ENCODE assay signal across 16 cellular contexts in the genomic region with DNA sequence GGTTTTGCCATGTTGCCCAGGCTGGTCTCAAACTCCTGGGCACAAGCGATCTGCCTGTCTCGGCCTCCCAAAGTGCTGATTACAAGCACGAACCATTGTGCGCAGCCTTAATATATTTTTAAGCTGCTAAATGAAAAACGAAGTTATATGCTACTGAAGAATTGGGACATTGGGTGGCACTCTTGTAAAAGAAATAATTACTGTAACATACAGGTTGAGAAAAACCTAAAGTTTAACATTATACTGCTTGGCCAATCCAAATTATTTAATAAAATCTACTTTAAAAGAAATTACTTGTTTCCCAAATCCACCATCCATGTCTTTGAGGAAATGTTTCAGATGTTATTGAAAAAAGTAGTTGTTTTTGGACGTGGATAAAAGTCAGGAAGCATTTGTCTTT. TPM values are rescaled to one million over a fixed set of nuclear protein-coding genes. Genes with fewer than 3 reads are reported as not detected.
A peak's percentile ranks its signal among the peaks of the same experiment; 100 is the strongest.
DNase-seq lines count a peak whose midpoint lies in the region; ATAC-seq, FAIRE-seq and TF ChIP-seq lines count a peak whose summit lies in the region.
"Had no signal": no experiment of that assay in that cellular context is flagged by ENCODE, and none has a peak within 500 bp of the region (broad histone marks: within the 10 kb centered on the region; RNA-seq: fewer than 3 reads in every experiment).

No MANE protein-coding gene starts in this region.

- peaks cover 8% of the 10 kb centered on the region for H3K36me3 ChIP-seq in A673 (ENCODE audit: insufficient read depth, low read length, poor library complexity, severe bottlenecking)
- no peaks in the 10 kb centered on the region for H3K36me3 ChIP-seq in GM12878 (ENCODE audit: control insufficient read depth in 2 of 2, insufficient read depth in 2 of 2, low read length in 1 of 2)
- no peaks in the 10 kb centered on the region for H3K36me3 ChIP-seq in kidney (ENCODE audit: control insufficient read depth in 1 of 2, insufficient read depth in 2 of 2, low read length in 2 of 2)
- no peaks in the 10 kb centered on the region for H3K36me3 ChIP-seq in tibial artery
- H3K36me3 ChIP-seq: BLaER1, breast epithelium had no signal

- no peaks in the 10 kb centered on the region for H4K20me1 ChIP-seq in GM12878 (ENCODE audit: control insufficient read depth, insufficient read depth)

- H3K79me2 ChIP-seq in GM12878 (ENCODE audit: control insufficient read depth, insufficient read depth, low read length), result no peaks in the 10 kb centered on the region

- H2AFZ ChIP-seq in GM12878 (ENCODE audit: control insufficient read depth, low read depth, low read length), result no peak overlapping the region

- in situ Hi-C loops in GM12878 (cut with MboI), result no loop called here

- peaks cover 22% of the 10 kb centered on the region for H3K9me3 Mint-ChIP-seq in HFFc6
- H3K9me3 Mint-ChIP-seq in natural killer cell treated with Interleukin-12 subunit alpha and Interleukin-12 subunit beta and Interleukin-15 and Interleukin-18, amount 100 ng/mL, for 72 hours, result peaks cover 9% of the 10 kb centered on the region

- peaks cover 27% of the 10 kb centered on the region for H3K36me3 Mint-ChIP-seq in HFFc6 (ENCODE audit: low read depth)
- H3K36me3 Mint-ChIP-seq in natural killer cell treated with Interleukin-12 subunit alpha and Interleukin-12 subunit beta and Interleukin-15 and Interleukin-18, amount 100 ng/mL, for 72 hours, result peaks cover 19% of the 10 kb centered on the region

- BruUV-seq in A673 (replicated peaks; lab: Mats Ljungman, UMichigan) (no TSS peak), GM12878 (replicated peaks; lab: Mats Ljungman, UMichigan) (no TSS peak)

- TF ChIP-seq CTCF in A673 (conservative IDR thresholded peaks at IDR 0.05; ENCODE audit: low read depth, low read length), result peak; percentile 49
- peak; percentile 20; the same call in 1 of the 2 replicates for TF ChIP-seq CTCF in HFFc6 (IDR thresholded peaks at IDR 0.05)
- TF ChIP-seq CTCF in GM12878 (IDR thresholded peaks at IDR 0.05 in 2 of 3, conservative IDR thresholded peaks at IDR 0.05 in 1 of 3; ENCODE audit: control insufficient read depth in 2 of 3, extremely low read depth in 1 of 3, insufficient read depth in 1 of 3, low read depth in 3 of 3, low read length in 3 of 3), result no peak; a peak in 1 of 6 replicates
- TF ChIP-seq CTCF in kidney (IDR thresholded peaks at IDR 0.05; ENCODE audit: borderline replicate concordance, extremely low read depth, insufficient read depth), result peak; percentile 21
- no peak for TF ChIP-seq CTCF in tibial artery (IDR thresholded peaks at IDR 0.05)

- intact Hi-C loops in A673 (cut with micrococcal nuclease; ENCODE audit: unreplicated experiment), result loop anchor here (2.0 kb wide), 1 partner anchor 101 kb away; no protein-coding TSS in a partner anchor
- intact Hi-C loops in GM12878 (cut with micrococcal nuclease; ENCODE audit: unreplicated experiment), result loop anchor here (2.0 kb wide), 1 partner anchor 101 kb away; no protein-coding TSS in a partner anchor
- intact Hi-C loops in kidney (cut with DNase I), result no loop called here
- intact Hi-C loops in tibial artery (cut with DNase I; ENCODE audit: low total_unique reads), result loop anchor here (10.0 kb wide), 1 partner anchor 105 kb away; no protein-coding TSS in a partner anchor

- 0 out of 2 replicates have a peak, but pooled peaks have one; percentile 16 for TF ChIP-seq RAD21 in GM12878 (IDR thresholded peaks at IDR 0.05; ENCODE audit: insufficient read depth, low read depth, low read length)

- TF ChIP-seq EP300 in GM12878 (IDR thresholded peaks at IDR 0.05; ENCODE audit: borderline replicate concordance in 1 of 2, control insufficient read depth in 1 of 2, low read depth in 2 of 2, low read length in 2 of 2), result no peak

- no peak overlapping the region for H3K27ac Mint-ChIP-seq in HFFc6
- no peak overlapping the region for H3K27ac Mint-ChIP-seq in natural killer cell treated with Interleukin-12 subunit alpha and Interleukin-12 subunit beta and Interleukin-15 and Interleukin-18, amount 100 ng/mL, for 72 hours
- H3K27ac Mint-ChIP-seq: activated CD4-positive, alpha-beta memory T cell treated with anti-CD3 and anti-CD28 coated beads for 36 hours had no signal

- RAD21 ChIA-PET in GM12878 (lab: Charles Lee; ENCODE audit: unreplicated experiment), result interaction anchor here (0.7 to 1.8 kb wide), 2 partner anchors 102 to 274 kb away, joined by 3 to 7 read pairs; no protein-coding TSS in a partner anchor

- no peaks in the 10 kb centered on the region for H3K27me3 ChIP-seq in A673 (replicated peaks; ENCODE audit: insufficient read depth, low read depth, low read length, poor library complexity)
- H3K27me3 ChIP-seq in GM12878 (replicated peaks in 1 of 2; ENCODE audit: control insufficient read depth in 2 of 2, insufficient read depth in 2 of 2, low read length in 1 of 2), result no peaks in the 10 kb centered on the region
- no peaks in the 10 kb centered on the region for H3K27me3 ChIP-seq in tibial artery
- H3K27me3 ChIP-seq: BLaER1, breast epithelium had no signal

- SMC1A ChIA-PET in GM12878 (lab: Charles Lee; ENCODE audit: uncharacterized antibody, unreplicated experiment), result interaction anchor here (1.9 kb wide), 1 partner anchor 102 kb away, joined by 6 read pairs; no protein-coding TSS in a partner anchor

- ATAC-seq in GM12878 (no peak), GM19324 (IDR thresholded peaks at IDR 0.05; ENCODE audit: low FRiP score, unreplicated experiment) (no peak), HG03135 (IDR thresholded peaks at IDR 0.05; ENCODE audit: unreplicated experiment) (no peak)
- no peak for ATAC-seq in natural killer cell treated with Interleukin-12 subunit alpha and Interleukin-12 subunit beta and Interleukin-15 and Interleukin-18, amount 100 ng/mL, for 72 hours

- H3K27ac ChIP-seq in A673 (ENCODE audit: low read depth, low read length, poor library complexity, severe bottlenecking) (no peak overlapping the region), GM12878 (ENCODE audit: control insufficient read depth, insufficient read depth) (no peak overlapping the region), kidney (ENCODE audit: low read depth in 2 of 2, low read length in 2 of 2) (no peak overlapping the region), tibial artery (no peak overlapping the region)
- H3K27ac ChIP-seq: BLaER1, breast epithelium, epithelial cell of prostate, RWPE1 had no signal

- H3K4me2 ChIP-seq in GM12878 (ENCODE audit: control insufficient read depth, insufficient read depth), result no peak overlapping the region
- H3K4me2 ChIP-seq: BLaER1 had no signal

- 52% methylated on average over 6 of the region's 6 CpGs for WGBS in GM12878 (ENCODE audit: insufficient coverage, insufficient replicate concordance, low lambda C conversion rate, missing lambda C conversion rate)

- no peak for TF ChIP-seq POLR2A in GM12878 (IDR thresholded peaks at IDR 0.05; ENCODE audit: low read depth, low read length)

- POLR2A ChIA-PET in A673 (lab: Charles Lee; ENCODE audit: low non-redundant PET) (no interaction called here), GM12878 (lab: Charles Lee) (no interaction called here)

- H3K9me3 ChIP-seq in A673 (ENCODE audit: low read depth, low read length, poor library complexity, severe bottlenecking), result peaks cover 19% of the 10 kb centered on the region
- H3K9me3 ChIP-seq in GM12878 (replicated peaks; ENCODE audit: control insufficient read depth, insufficient read depth, low read length), result no peaks in the 10 kb centered on the region; the same call in 1 of the 3 replicates
- peaks cover 3 to 10% of the 10 kb centered on the region in 2 donors for H3K9me3 ChIP-seq in kidney (ENCODE audit: control insufficient read depth in 1 of 2, low read length in 2 of 2)
- peaks cover 0 to 20% (median 7%) of the 10 kb centered on the region in 3 donors for H3K9me3 ChIP-seq in tibial artery

- DNase-seq in A673 (ENCODE audit: low spot score) (peak; percentile 54), HFFc6 (no peak), GM12878 (ENCODE audit: low read depth, low spot score) (no peak), kidney (no peak), tibial artery (no peak)
- DNase-seq in natural killer cell treated with Interleukin-12 subunit alpha and Interleukin-12 subunit beta and Interleukin-15 and Interleukin-18, amount 100 ng/mL, for 72 hours (ENCODE audit: low spot score), result no peak
- DNase-seq: activated CD4-positive, alpha-beta memory T cell treated with anti-CD3 and anti-CD28 coated beads for 36 hours; activated effector memory CD4-positive, alpha-beta T cell treated with anti-CD3 and anti-CD28 coated beads, Interleukin-2, amount 50 U/mL, for 16 hours; KG1; T-helper 9 cell had no signal

- FAIRE-seq in GM12878 (lab: Jason Lieb, UNC) (no peak), kidney (lab: Jason Lieb, UNC) (peak; percentile 45)

- H3K27me3 Mint-ChIP-seq in HFFc6 (ENCODE audit: insufficient read depth), result no peaks in the 10 kb centered on the region; the same call in 1 of the 2 replicates
- H3K27me3 Mint-ChIP-seq in natural killer cell treated with Interleukin-12 subunit alpha and Interleukin-12 subunit beta and Interleukin-15 and Interleukin-18, amount 100 ng/mL, for 72 hours, result peaks cover 0 to 12% of the 10 kb centered on the region in 2 donors
- H3K27me3 Mint-ChIP-seq: activated CD4-positive, alpha-beta memory T cell treated with anti-CD3 and anti-CD28 coated beads for 36 hours had no signal

- H3K4me1 ChIP-seq in A673 (ENCODE audit: insufficient read depth, low read length, poor library complexity, severe bottlenecking), result no peaks in the 10 kb centered on the region
- H3K4me1 ChIP-seq in GM12878 (ENCODE audit: control insufficient read depth, insufficient read depth, low read length), result no peaks in the 10 kb centered on the region
- no peaks in the 10 kb centered on the region for H3K4me1 ChIP-seq in kidney (ENCODE audit: control insufficient read depth in 1 of 2, insufficient read depth in 1 of 2, low read depth in 1 of 2, low read length in 2 of 2)
- H3K4me1 ChIP-seq in tibial artery, result peaks cover 0 to 3% (median 0%) of the 10 kb centered on the region in 4 donors
- H3K4me1 ChIP-seq: BLaER1, breast epithelium had no signal

- H3K4me3 ChIP-seq in A673 (ENCODE audit: low read depth, low read length, poor library complexity, severe bottlenecking), result no peak overlapping the region
- no peak overlapping the region for H3K4me3 ChIP-seq in GM12878
- no peak overlapping the region for H3K4me3 ChIP-seq in kidney (ENCODE audit: low read length in 2 of 2)
- H3K4me3 ChIP-seq in tibial artery, result no peak overlapping the region
- H3K4me3 ChIP-seq: BLaER1, breast epithelium had no signal

- CTCF ChIA-PET in A673 (lab: Charles Lee) (interaction anchor here (0.6 to 1.4 kb wide), 3 partner anchors 95 to 520 kb away, joined by 3 to 6 read pairs (median 4); no protein-coding TSS in a partner anchor), GM12878 (lab: Yijun Ruan, JAX) (interaction anchor here (3.0 kb wide), 1 partner anchor 102 kb away, joined by 12 read pairs; no protein-coding TSS in a partner anchor)

- H3K4me1 Mint-ChIP-seq in HFFc6 (ENCODE audit: low read depth), result peaks cover 10% of the 10 kb centered on the region
- H3K4me1 Mint-ChIP-seq in natural killer cell treated with Interleukin-12 subunit alpha and Interleukin-12 subunit beta and Interleukin-15 and Interleukin-18, amount 100 ng/mL, for 72 hours (ENCODE audit: low read depth in 2 of 2), result no peaks in the 10 kb centered on the region

- H3K4me3 Mint-ChIP-seq in HFFc6, result no peak overlapping the region
- no peak overlapping the region for H3K4me3 Mint-ChIP-seq in natural killer cell treated with Interleukin-12 subunit alpha and Interleukin-12 subunit beta and Interleukin-15 and Interleukin-18, amount 100 ng/mL, for 72 hours
- H3K4me3 Mint-ChIP-seq: activated CD4-positive, alpha-beta memory T cell treated with anti-CD3 and anti-CD28 coated beads for 36 hours had no signal

- H3K9ac ChIP-seq in GM12878 (ENCODE audit: control insufficient read depth, insufficient read depth, low read length), result no peak overlapping the region
- no peak overlapping the region for H3K9ac ChIP-seq in kidney (ENCODE audit: low read length in 2 of 2)
- H3K9ac ChIP-seq: BLaER1 had no signal

RNA-seq across cellular contexts. Expression of a gene that starts 37.9 kb away (rescaled TPM):
- 42.8 and 46.8 TPM in 2 replicates for total RNA-seq in A673 (2021)
- 1 to 10 TPM; 7.6 to 8.7 (median 8.0) TPM for total RNA-seq in HFFc6 (2021; fragmentation: NEBNext Ultra II Directional; extraction: Animal tissue kit (Norgen Biotek cat#: 25700))
- total RNA-seq in GM12878 (2013; cell fraction: nucleolus; rRNA removed), result 28.5 and 36.4 TPM in 2 replicates
- total RNA-seq in GM12878 (2014; rRNA removed), result 0.05 and 0.17 TPM in 2 replicates
- total RNA-seq in GM12878 (2014; rRNA removed; fragmentation: Illumina TruSeq; extraction: Trizol), result 0.18 TPM in 2 replicates
- total RNA-seq in GM12878 (2021), result 0.46 and 1.2 TPM in 2 replicates
- polyA plus RNA-seq in GM12878 (2011; ENCODE audit: low read depth), result 0.64 TPM
- 0.04 TPM in 1 of 2 replicates, not detected in the other for polyA plus RNA-seq in GM12878 (2011; rRNA removed)
- 0.01 TPM in 1 of 2 replicates, not detected in the other for polyA plus RNA-seq in GM12878 (2011; cell fraction: cytosol; rRNA removed)
- 0.04 TPM in 2 replicates for polyA plus RNA-seq in GM12878 (2011; cell fraction: nucleus; rRNA removed)
- polyA plus RNA-seq in GM12878 (2012), result 0.52 and 0.53 TPM in 2 replicates
- polyA plus RNA-seq in GM12878 (2014; fragmentation: Illumina TruSeq; extraction: Trizol), result 0.21 and 0.22 TPM in 2 replicates
- under 1 TPM; under 0.01 to 0.02 TPM for polyA plus RNA-seq in GM12878 (2014; fragmentation: Nextera tagmentation; extraction: Ambion mirVana)
- polyA plus RNA-seq in GM12878 (2014; rRNA removed), result 0.08 and 0.12 TPM in 2 replicates
- under 1 TPM in 1 of 2 experiments, not detected in 1; 0.01 TPM for polyA plus RNA-seq in GM12878 (2016; fragmentation: Nextera tagmentation; extraction: Ambion mirVana)
- under 0.01 TPM in 1 of 2 replicates, not detected in the other for polyA minus RNA-seq in GM12878 (2011; rRNA and poly(A)+ RNA removed)
- not detected in 2 replicates for polyA minus RNA-seq in GM12878 (2011; cell fraction: cytosol; rRNA and poly(A)+ RNA removed)
- polyA minus RNA-seq in GM12878 (2011; cell fraction: nucleus; rRNA and poly(A)+ RNA removed), result 0.12 TPM in 1 of 2 replicates, not detected in the other
- total RNA-seq in kidney, result 30.8 TPM
- 2.1 TPM for polyA plus RNA-seq in kidney (ENCODE audit: insufficient read depth, low read depth, low replicate concordance)
- 1 to 10 TPM in 1 of 2 donors, under 1 TPM in 1; 0.81 to 1.5 TPM for total RNA-seq in natural killer cell treated with Interleukin-12 subunit alpha and Interleukin-12 subunit beta and Interleukin-15 and Interleukin-18, amount 100 ng/mL, for 72 hours

Comparison
In these comparisons a context has a peak if more than half of its experiments do, and no peak if none do; other contexts are left out.
1. CTCF ChIP-seq: peak in A673 (single experiment), HFFc6 (single experiment) and kidney (single experiment); none in GM12878 (0 of 3) and tibial artery (0 of 2).